Comparison of ENCODE assay signal across 11 cellular contexts in the genomic region with DNA sequence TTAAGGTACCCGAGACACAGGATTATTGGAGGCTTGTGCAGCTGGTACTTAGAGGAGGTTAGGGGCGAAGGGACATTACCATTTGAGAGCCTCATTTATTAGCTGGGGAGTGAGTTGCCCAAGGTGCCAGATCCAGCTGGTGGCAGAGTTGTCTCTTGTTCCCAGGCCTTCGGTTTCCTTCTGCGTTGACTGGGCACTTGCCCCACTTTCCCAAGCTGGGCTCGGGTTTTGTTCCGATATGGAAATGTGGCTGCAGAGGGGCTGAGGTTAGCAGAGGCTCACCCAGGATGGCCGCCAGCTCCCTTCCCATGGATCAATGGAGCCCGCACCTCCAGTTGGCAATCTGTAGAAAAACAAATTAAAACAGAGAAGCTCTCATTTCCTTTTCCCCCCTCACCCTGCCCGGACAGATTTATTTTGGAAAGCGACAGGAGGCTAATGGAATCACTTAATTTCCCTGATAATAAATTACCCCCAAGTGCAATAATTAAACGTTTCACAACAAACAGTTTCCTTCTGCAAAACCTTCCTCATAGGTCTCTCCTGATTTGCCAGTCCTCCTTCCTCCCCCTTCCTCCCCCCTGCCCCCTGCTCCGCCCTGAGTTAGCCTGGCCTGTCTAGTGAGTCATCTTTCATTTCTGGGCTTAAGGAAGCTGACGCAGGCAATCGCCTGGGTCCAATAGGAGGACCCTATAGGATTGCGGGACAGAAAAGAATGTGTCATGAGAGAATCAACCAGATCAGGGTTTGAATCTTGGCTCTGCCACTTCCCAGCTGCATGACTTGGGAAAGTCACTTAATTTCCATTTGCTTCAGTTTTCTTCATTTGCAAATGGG. TPM values are rescaled to one million over a fixed set of nuclear protein-coding genes. Genes with fewer than 3 reads are reported as not detected.
DNase-seq lines count a peak whose midpoint lies in the region; ATAC-seq and TF ChIP-seq lines count a peak whose summit lies in the region.
"Had no signal": no experiment of that assay in that cellular context is flagged by ENCODE, and none has a peak within 500 bp of the region (broad histone marks: within the 10 kb centered on the region; RNA-seq: fewer than 3 reads in every experiment).

No MANE protein-coding gene starts in this region.

- in situ Hi-C loops in SK-MEL-5 (cut with HindIII; ENCODE audit: low pct_unique_long_range_greater_than_20kb, low sequenced_read_pairs) = no loop called here

- no peak for TF ChIP-seq CTCF in hepatocyte (IDR thresholded peaks at IDR 0.05; ENCODE audit: poor library complexity)

- no peaks in the 10 kb centered on the region for H4K20me1 ChIP-seq in hepatocyte (ENCODE audit: insufficient read depth, poor library complexity, severe bottlenecking)

- peak; percentile 19 for DNase-seq in activated CD8-positive, alpha-beta memory T cell treated with anti-CD3 and anti-CD28 coated beads, Interleukin-2, amount 10 ng/mL, durations not matched to agents 7 days and 5 days
- no peak for DNase-seq in activated CD8-positive, alpha-beta memory T cell treated with anti-CD3 and anti-CD28 coated beads, Interleukin-2, amount 50 U/mL, for 48 hours
- peak; percentile 36 for DNase-seq in SK-MEL-5 (ENCODE audit: low read depth, low spot score)
- DNase-seq in hepatocyte (ENCODE audit: low spot score) = peak; percentile 48
- DNase-seq in ureter (ENCODE audit: low spot score) = peak; percentile 59
- no peak for DNase-seq in activated T-cell treated with anti-CD3 and anti-CD28 coated beads, Interleukin-2, amount 50 U/mL, for 72 hours
- no peak for DNase-seq in NCI-H2227 (lab: John Stamatoyannopoulos, UW; ENCODE audit: unreplicated experiment)
- DNase-seq: NCI-H146, right cardiac atrium had no signal

- H3K27ac Mint-ChIP-seq in activated CD8-positive, alpha-beta memory T cell treated with anti-CD3 and anti-CD28 coated beads, Interleukin-2, amount 10 ng/mL, durations not matched to agents 7 days and 5 days = no peak overlapping the region
- H3K27ac Mint-ChIP-seq in activated T-cell treated with anti-CD3 and anti-CD28 coated beads, Interleukin-2, amount 50 U/mL, for 72 hours = no peak overlapping the region
- H3K27ac Mint-ChIP-seq: stimulated activated naive CD8-positive, alpha-beta T cell treated with anti-CD3 and anti-CD28 coated beads, Interleukin-15, Interleukin-2, amounts not matched to agents 100 ng/mL and 50 ng/mL, for 24 hours had no signal

- H3K79me2 ChIP-seq in hepatocyte = no peaks in the 10 kb centered on the region

- CTCF ChIA-PET in activated CD8-positive, alpha-beta memory T cell treated with anti-CD3 and anti-CD28 coated beads, Interleukin-2, amount 10 ng/mL, durations not matched to agents 7 days and 5 days (lab: Charles Lee) = no interaction called here

- H3K9me3 ChIP-seq in hepatocyte (ENCODE audit: low read depth) = no peaks in the 10 kb centered on the region

- peaks cover 28% of the 10 kb centered on the region for H3K27me3 ChIP-seq in hepatocyte

- H2AFZ ChIP-seq in hepatocyte = no peak overlapping the region

- no peaks in the 10 kb centered on the region for H3K36me3 ChIP-seq in hepatocyte (replicated peaks; ENCODE audit: insufficient read depth, low read depth)

- peaks cover 17% of the 10 kb centered on the region for H3K27me3 Mint-ChIP-seq in activated CD8-positive, alpha-beta memory T cell treated with anti-CD3 and anti-CD28 coated beads, Interleukin-2, amount 10 ng/mL, durations not matched to agents 7 days and 5 days
- peaks cover 13% of the 10 kb centered on the region for H3K27me3 Mint-ChIP-seq in activated T-cell treated with anti-CD3 and anti-CD28 coated beads, Interleukin-2, amount 50 U/mL, for 72 hours (ENCODE audit: low read depth)

- H3K27ac ChIP-seq in hepatocyte = no peak overlapping the region

- H3K4me3 Mint-ChIP-seq in activated CD8-positive, alpha-beta memory T cell treated with anti-CD3 and anti-CD28 coated beads, Interleukin-2, amount 10 ng/mL, durations not matched to agents 7 days and 5 days = no peak overlapping the region
- H3K4me3 Mint-ChIP-seq in activated T-cell treated with anti-CD3 and anti-CD28 coated beads, Interleukin-2, amount 50 U/mL, for 72 hours = no peak overlapping the region
- H3K4me3 Mint-ChIP-seq: stimulated activated naive CD8-positive, alpha-beta T cell treated with anti-CD3 and anti-CD28 coated beads, Interleukin-15, Interleukin-2, amounts not matched to agents 100 ng/mL and 50 ng/mL, for 24 hours had no signal

- H3K4me3 ChIP-seq in hepatocyte = no peak overlapping the region

- ATAC-seq in activated CD8-positive, alpha-beta memory T cell treated with anti-CD3 and anti-CD28 coated beads, Interleukin-2, amount 10 ng/mL, durations not matched to agents 7 days and 5 days = no peak
- no peak for ATAC-seq in activated T-cell treated with anti-CD3 and anti-CD28 coated beads, Interleukin-2, amount 50 U/mL, for 72 hours (replicated peaks in 1 of 2)
- ATAC-seq in HG03571 (IDR thresholded peaks at IDR 0.05; ENCODE audit: unreplicated experiment) = no peak

- no peak overlapping the region for H3K4me2 ChIP-seq in hepatocyte

- no peaks in the 10 kb centered on the region for H3K36me3 Mint-ChIP-seq in activated CD8-positive, alpha-beta memory T cell treated with anti-CD3 and anti-CD28 coated beads, Interleukin-2, amount 10 ng/mL, durations not matched to agents 7 days and 5 days
- no peaks in the 10 kb centered on the region for H3K36me3 Mint-ChIP-seq in activated T-cell treated with anti-CD3 and anti-CD28 coated beads, Interleukin-2, amount 50 U/mL, for 72 hours (ENCODE audit: insufficient read depth in 2 of 2)

- H3K9me2 ChIP-seq in hepatocyte (replicated peaks; ENCODE audit: insufficient read depth) = no peaks in the 10 kb centered on the region

- H3K4me1 ChIP-seq in hepatocyte (ENCODE audit: insufficient read depth) = no peaks in the 10 kb centered on the region

- no peaks in the 10 kb centered on the region for H3K9me3 Mint-ChIP-seq in activated CD8-positive, alpha-beta memory T cell treated with anti-CD3 and anti-CD28 coated beads, Interleukin-2, amount 10 ng/mL, durations not matched to agents 7 days and 5 days (ENCODE audit: low read depth)
- H3K9me3 Mint-ChIP-seq in activated T-cell treated with anti-CD3 and anti-CD28 coated beads, Interleukin-2, amount 50 U/mL, for 72 hours = no peaks in the 10 kb centered on the region
- H3K9me3 Mint-ChIP-seq: stimulated activated naive CD8-positive, alpha-beta T cell treated with anti-CD3 and anti-CD28 coated beads, Interleukin-15, Interleukin-2, amounts not matched to agents 100 ng/mL and 50 ng/mL, for 24 hours had no signal

- no peaks in the 10 kb centered on the region for H3K4me1 Mint-ChIP-seq in activated CD8-positive, alpha-beta memory T cell treated with anti-CD3 and anti-CD28 coated beads, Interleukin-2, amount 10 ng/mL, durations not matched to agents 7 days and 5 days
- H3K4me1 Mint-ChIP-seq in activated T-cell treated with anti-CD3 and anti-CD28 coated beads, Interleukin-2, amount 50 U/mL, for 72 hours (ENCODE audit: low read depth) = no peaks in the 10 kb centered on the region

- 74% methylated on average over 15 of the region's 15 CpGs for WGBS in hepatocyte (ENCODE audit: low lambda C conversion rate, missing lambda C conversion rate)

RNA-seq across cellular contexts. Expression of a gene that starts 51.7 kb away (rescaled TPM):
- total RNA-seq in activated CD8-positive, alpha-beta memory T cell treated with anti-CD3 and anti-CD28 coated beads, Interleukin-2, amount 10 ng/mL, durations not matched to agents 7 days and 5 days = not detected
- total RNA-seq in SK-MEL-5 (2014; rRNA removed; shearing (Covaris generic)) = 0.24 and 0.53 TPM in 2 replicates
- polyA plus RNA-seq in SK-MEL-5 (2015; cell fraction: cytosol; rRNA removed) = 1.7 and 2.8 TPM in 2 replicates
- polyA plus RNA-seq in SK-MEL-5 (2015; cell fraction: nucleus; rRNA removed) = 0.85 and 1.7 TPM in 2 replicates
- total RNA-seq in hepatocyte = 1.6 and 1.9 TPM in 2 replicates
- 0.84 and 1.8 TPM in 2 replicates for polyA plus RNA-seq in hepatocyte
- total RNA-seq in ureter = 7.2 TPM
- under 1 TPM in 1 of 2 donors, not detected in 1; 0.07 TPM for total RNA-seq in activated T-cell treated with anti-CD3 and anti-CD28 coated beads, Interleukin-2, amount 50 U/mL, for 72 hours

Comparison
In these comparisons a context has a peak if more than half of its experiments do, and no peak if none do; other contexts are left out.
1. DNase-seq: peak in activated CD8-positive, alpha-beta memory T cell treated with anti-CD3 and anti-CD28 coated beads, Interleukin-2, amount 10 ng/mL, durations not matched to agents 7 days and 5 days (single experiment), SK-MEL-5 (single experiment), hepatocyte (single experiment) and ureter (single experiment); none in activated CD8-positive, alpha-beta memory T cell treated with anti-CD3 and anti-CD28 coated beads, Interleukin-2, amount 50 U/mL, for 48 hours (single experiment), activated T-cell treated with anti-CD3 and anti-CD28 coated beads, Interleukin-2, amount 50 U/mL, for 72 hours (0 of 2) and NCI-H2227 (single experiment).